Comparison of ENCODE assay signal across 9 cellular contexts in genomic region chrX:149962859-149963757, GRCh38. TPM values are rescaled to one million over a fixed set of nuclear protein-coding genes. Genes with fewer than 3 reads are reported as not detected.
DNase-seq lines count a peak whose midpoint lies in the region; ATAC-seq and TF ChIP-seq lines count a peak whose summit lies in the region.
"Had no signal": no experiment of that assay in that cellular context is flagged by ENCODE, and none has a peak within 500 bp of the region (broad histone marks: within the 10 kb centered on the region; RNA-seq: fewer than 3 reads in every experiment).

No MANE protein-coding gene starts in this region.

- H3K27me3 ChIP-seq in psoas muscle (ENCODE audit: insufficient read depth in 3 of 3, low read length in 2 of 3): no peaks in the 10 kb centered on the region

- peaks cover 0 to 26% of the 10 kb centered on the region in 2 donors for H3K36me3 ChIP-seq in psoas muscle (ENCODE audit: insufficient read depth in 1 of 2, low read depth in 1 of 2)

- no peaks in the 10 kb centered on the region for H3K4me1 ChIP-seq in psoas muscle

- peaks cover 1% of the 10 kb centered on the region for H3K27me3 Mint-ChIP-seq in glutamatergic neuron (ENCODE audit: unreplicated experiment)

- peak; percentile 87 to 94 (median 92) for ATAC-seq in psoas muscle

- no peak overlapping the region for H3K4me3 Mint-ChIP-seq in glutamatergic neuron (ENCODE audit: unreplicated experiment)

- H3K36me3 Mint-ChIP-seq in glutamatergic neuron (ENCODE audit: unreplicated experiment): no peaks in the 10 kb centered on the region

- peak; percentile 64 for DNase-seq in A172 (ENCODE audit: low spot score)
- DNase-seq in ELR (ENCODE audit: low read depth): peak; percentile 72
- peak; percentile 27 for DNase-seq in HFF-Myc (ENCODE audit: extremely low read depth, low read depth)
- DNase-seq in NCI-H2171 (lab: John Stamatoyannopoulos, UW): peak; percentile 0
- DNase-seq in activated naive CD4-positive, alpha-beta T cell treated with anti-CD3 and anti-CD28 coated beads, Interleukin-2, amount 50 U/mL, for 16 hours: peak; percentile 18
- peak; percentile 42 for DNase-seq in glutamatergic neuron
- peak; percentile 35 to 54 for DNase-seq in psoas muscle
- DNase-seq in ureter (ENCODE audit: low spot score): no peak

- H3K4me3 ChIP-seq in HFF-Myc (replicated peaks; ENCODE audit: low read depth, low read length): no peak overlapping the region
- no peak overlapping the region for H3K4me3 ChIP-seq in psoas muscle

- H3K4me1 Mint-ChIP-seq in glutamatergic neuron (ENCODE audit: low read depth, unreplicated experiment): no peaks in the 10 kb centered on the region

- H3K9me3 Mint-ChIP-seq in glutamatergic neuron (ENCODE audit: unreplicated experiment): no peaks in the 10 kb centered on the region

- no peaks in the 10 kb centered on the region for H3K9me3 ChIP-seq in psoas muscle

- no peak overlapping the region for H3K27ac ChIP-seq in psoas muscle

- TF ChIP-seq CTCF in HFF-Myc (IDR thresholded peaks at IDR 0.05; ENCODE audit: low read depth, low read length, missing control alignments) (peak; percentile 62), glutamatergic neuron (IDR thresholded peaks at IDR 0.05; ENCODE audit: partially characterized antibody, unreplicated experiment) (peak; percentile 60), psoas muscle (IDR thresholded peaks at IDR 0.05) (peak; percentile 69)

- 33 to 40% (median 38%) methylated on average over 9 of the region's 9 CpGs for WGBS in psoas muscle, 3 donors

- intact Hi-C loops in psoas muscle (cut with DNase I): loop anchor here (5.0 to 10.0 kb wide), 4 partner anchors 394 to 752 kb away; partner anchors contain the start of gene MAMLD1 (in 1 of the 2)

- H3K27ac Mint-ChIP-seq in glutamatergic neuron (ENCODE audit: unreplicated experiment): peak overlapping the region; percentile 28

RNA-seq across cellular contexts. Expression of gene EOLA2, which starts 24.8 kb away (rescaled TPM):
- total RNA-seq in A172 (2014; rRNA removed; shearing (Covaris generic)): 39.2 and 42.5 TPM in 2 replicates
- 53.0 TPM for total RNA-seq in glutamatergic neuron (ENCODE audit: unreplicated experiment)
- 10 to 100 TPM; 13.1 to 20.5 (median 15.5) TPM for total RNA-seq in psoas muscle
- polyA plus RNA-seq in psoas muscle: 10 to 100 TPM; 13.7 to 33.7 (median 25.2) TPM
- 53.3 TPM for total RNA-seq in ureter

RNA-seq across cellular contexts. Expression of gene HSFX4, which starts 33.7 kb away (rescaled TPM):
- total RNA-seq in A172 (2014; rRNA removed; shearing (Covaris generic)): not detected in 2 replicates
- total RNA-seq in glutamatergic neuron (ENCODE audit: unreplicated experiment): not detected
- not detected for total RNA-seq in psoas muscle
- polyA plus RNA-seq in psoas muscle: under 1 TPM in 1 of 3 donors, not detected in 2; 0.08 TPM
- not detected for total RNA-seq in ureter
- total RNA-seq: lower leg skin had no signal
